Comparison of ENCODE assay signal across 12 cellular contexts in genomic region chr11:74819400-74819799, GRCh38.
DNase-seq lines count a peak whose midpoint lies in the region; ATAC-seq and TF ChIP-seq lines count a peak whose summit lies in the region.
"Had no signal": no experiment of that assay in that cellular context is flagged by ENCODE, and none has a peak within 500 bp of the region (broad histone marks: within the 10 kb centered on the region; RNA-seq: fewer than 3 reads in every experiment).

No MANE protein-coding gene starts in this region.

- H3K4me3 ChIP-seq in PC-3 (ENCODE audit: low read length) (no peak overlapping the region), osteoblast (ENCODE audit: insufficient read depth, low read length) (no peak overlapping the region)

- no TSS peak for BruUV-seq in PC-3 (replicated peaks; lab: Mats Ljungman, UMichigan)

- H3K27ac ChIP-seq in PC-3 (ENCODE audit: low read length) (no peak overlapping the region), osteoblast (ENCODE audit: low read depth, low read length) (peak overlapping the region; percentile 59)
- H3K27ac ChIP-seq: RWPE1 had no signal

- POLR2A ChIA-PET in PC-3 (lab: Charles Lee; ENCODE audit: unreplicated experiment), result no interaction called here

- H2AFZ ChIP-seq in PC-3 (ENCODE audit: low read length) (no peak overlapping the region), osteoblast (ENCODE audit: low read length) (no peak overlapping the region)

- no peaks in the 10 kb centered on the region for H3F3A ChIP-seq in PC-3 (ENCODE audit: low read length, unreplicated experiment)

- CTCF ChIA-PET in PC-3 (lab: Charles Lee), result no interaction called here

- no peaks in the 10 kb centered on the region for H3K9me2 ChIP-seq in PC-3 (replicated peaks; ENCODE audit: low read length)

- intact Hi-C loops in PC-3 (cut with micrococcal nuclease), result no loop called here

- H3K27me3 ChIP-seq in PC-3 (ENCODE audit: low read length) (no peaks in the 10 kb centered on the region), osteoblast (ENCODE audit: insufficient read depth, low read length) (no peaks in the 10 kb centered on the region)

- peaks cover 43% of the 10 kb centered on the region for H3K36me3 ChIP-seq in PC-3 (ENCODE audit: low read depth, low read length)
- no peaks in the 10 kb centered on the region for H3K36me3 ChIP-seq in osteoblast (ENCODE audit: insufficient read depth, low read length)

- H3K79me2 ChIP-seq in PC-3 (ENCODE audit: low read length) (no peaks in the 10 kb centered on the region), osteoblast (ENCODE audit: insufficient read depth, low read length) (peaks cover 15% of the 10 kb centered on the region)

- no peak for TF ChIP-seq CTCF in PC-3 (conservative IDR thresholded peaks at IDR 0.05; ENCODE audit: low read depth, low read length)
- TF ChIP-seq CTCF in osteoblast (IDR thresholded peaks at IDR 0.05; ENCODE audit: extremely low read depth, low read depth, low read length), result no peak

- peaks cover 5% of the 10 kb centered on the region; the same call in 1 of the 2 replicates for H3K4me1 ChIP-seq in PC-3 (ENCODE audit: insufficient read depth, low read length)
- H3K4me1 ChIP-seq in osteoblast (ENCODE audit: insufficient read depth, low read length), result peaks cover 28% of the 10 kb centered on the region

- H3K9me3 ChIP-seq in PC-3 (ENCODE audit: low read length) (peaks cover 13% of the 10 kb centered on the region), osteoblast (ENCODE audit: low read depth, low read length) (no peaks in the 10 kb centered on the region)

- H4K20me1 ChIP-seq in PC-3 (ENCODE audit: low read length) (no peaks in the 10 kb centered on the region; the same call in 1 of the 2 replicates), osteoblast (ENCODE audit: insufficient read depth, low read length) (no peaks in the 10 kb centered on the region)

- H3K4me2 ChIP-seq in PC-3 (ENCODE audit: low read length), result no peak overlapping the region
- H3K4me2 ChIP-seq in osteoblast (ENCODE audit: insufficient read depth, low read length), result no peak overlapping the region

- peak; percentile 62 for ATAC-seq in PC-3
- no peak for ATAC-seq in HG02678 (IDR thresholded peaks at IDR 0.05; ENCODE audit: unreplicated experiment)

- DNase-seq in D341Med (ENCODE audit: low spot score) (peak; percentile 32), PC-3 (no peak), fibroblast of peridontal ligament (ENCODE audit: extremely low read depth) (peak; percentile 18), osteoblast (ENCODE audit: insufficient read length, low spot score, missing footprints) (no peak), NCI-H2107 treated with DMSO at 0.1 percent for 48 hours (lab: John Stamatoyannopoulos, UW; ENCODE audit: unreplicated experiment) (no peak), pons (ENCODE audit: low spot score) (no peak)
- DNase-seq: activated CD4-positive, alpha-beta T cell treated with anti-CD3 and anti-CD28 coated beads for 48 hours; cortex of kidney; NCI-H2081; NCI-H748 treated with DMSO at 0.1 percent for 48 hours had no signal

- no peak overlapping the region for H3K9ac ChIP-seq in PC-3 (ENCODE audit: low read length)

Comparison
In these comparisons a context has a peak if more than half of its experiments do, and no peak if none do; other contexts are left out.
1. DNase-seq: peak in D341Med (single experiment) and fibroblast of peridontal ligament (single experiment); none in PC-3 (single experiment), osteoblast (single experiment), NCI-H2107 treated with DMSO at 0.1 percent for 48 hours (single experiment) and pons (single experiment).